In genomic region chr16:66895697-66895995, GRCh38 we compare ENCODE assay signal across 1 cellular context.
TF ChIP-seq lines count a peak whose summit lies in the region.

No MANE protein-coding gene starts in this region.

TF ChIP-seq in IMR-90, 13 proteins besides CTCF, POLR2A, EP300 and RAD21:
- TF ChIP-seq BHLHE40 (IDR thresholded peaks at IDR 0.05; ENCODE audit: low read depth, low read length) (no peak), CHD1 (IDR thresholded peaks at IDR 0.05; ENCODE audit: low read depth, low read length) (no peak), MAFK (IDR thresholded peaks at IDR 0.05; ENCODE audit: low read depth, low read length) (no peak), ELK1 (IDR thresholded peaks at IDR 0.05; ENCODE audit: borderline replicate concordance, low read depth, low read length) (no peak), RCOR1 (IDR thresholded peaks at IDR 0.05; ENCODE audit: insufficient replicate concordance, low read length) (no peak), RFX5 (IDR thresholded peaks at IDR 0.05; ENCODE audit: low read depth, low read length) (no peak), MAZ (IDR thresholded peaks at IDR 0.05; ENCODE audit: borderline replicate concordance, low read depth, low read length) (no peak), SMC3 (IDR thresholded peaks at IDR 0.05; ENCODE audit: low read depth, low read length) (no peak), NFE2L2 (IDR thresholded peaks at IDR 0.05; ENCODE audit: low read depth, low read length) (no peak), MXI1 (IDR thresholded peaks at IDR 0.05; ENCODE audit: borderline replicate concordance, low read depth, low read length) (no peak), FOS (IDR thresholded peaks at IDR 0.05; ENCODE audit: low read depth, low read length) (no peak), CEBPB (IDR thresholded peaks at IDR 0.05; ENCODE audit: low read depth, low read length) (no peak)
- TF ChIP-seq, protein P1, sequence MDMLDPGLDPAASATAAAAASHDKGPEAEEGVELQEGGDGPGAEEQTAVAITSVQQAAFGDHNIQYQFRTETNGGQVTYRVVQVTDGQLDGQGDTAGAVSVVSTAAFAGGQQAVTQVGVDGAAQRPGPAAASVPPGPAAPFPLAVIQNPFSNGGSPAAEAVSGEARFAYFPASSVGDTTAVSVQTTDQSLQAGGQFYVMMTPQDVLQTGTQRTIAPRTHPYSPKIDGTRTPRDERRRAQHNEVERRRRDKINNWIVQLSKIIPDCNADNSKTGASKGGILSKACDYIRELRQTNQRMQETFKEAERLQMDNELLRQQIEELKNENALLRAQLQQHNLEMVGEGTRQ (IDR thresholded peaks at IDR 0.05; ENCODE audit: low read depth, low read length) = no peak
